Comparison of ENCODE assay signal across 8 cellular contexts in the genomic region with DNA sequence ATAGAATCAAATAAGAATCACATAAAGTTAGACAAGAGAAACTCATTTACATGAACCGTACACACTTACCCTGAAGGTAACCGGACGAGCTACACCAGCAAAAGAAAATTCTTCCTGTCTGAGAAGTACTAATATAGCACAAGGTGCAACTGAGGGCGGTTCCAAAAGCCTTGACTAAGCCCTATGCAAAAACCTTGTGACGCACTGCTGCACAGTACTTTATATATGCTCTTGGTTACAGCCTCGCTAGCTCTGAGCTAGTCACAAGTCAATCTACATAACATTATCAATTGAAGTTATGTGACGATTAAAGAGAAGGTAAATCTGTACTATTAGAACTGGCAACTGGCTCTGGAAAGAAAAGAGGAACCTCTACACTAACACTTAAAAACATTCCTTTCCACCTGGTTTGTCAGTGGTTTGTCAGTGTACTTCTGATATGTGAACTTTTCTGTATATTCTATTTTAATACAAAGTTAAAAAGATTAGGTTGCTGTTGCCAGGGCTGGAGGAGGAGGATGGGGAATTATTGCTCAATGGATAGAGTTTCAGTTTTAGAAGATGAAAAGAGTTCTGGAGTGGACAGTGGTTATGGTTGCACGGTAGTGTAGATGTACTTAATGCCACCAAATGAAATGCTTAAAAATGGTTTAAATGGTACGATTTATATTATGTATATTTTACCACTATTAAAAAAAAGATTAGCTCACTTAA. TPM values are rescaled to one million over a fixed set of nuclear protein-coding genes. Genes with fewer than 3 reads are reported as not detected.
A peak's percentile ranks its signal among the peaks of the same experiment; 100 is the strongest.
DNase-seq lines count a peak whose midpoint lies in the region; ATAC-seq and TF ChIP-seq lines count a peak whose summit lies in the region.

No MANE protein-coding gene starts in this region.

- H3K4me3 Mint-ChIP-seq in CD8-positive, alpha-beta T cell: peak overlapping the region; percentile 77
- H3K4me3 Mint-ChIP-seq in activated CD4-positive, alpha-beta T cell treated with anti-CD3 and anti-CD28 coated beads, Interleukin-2, amount 10 ng/mL, durations not matched to agents 24 days and 14 days: peak overlapping the region; percentile 72

- TF ChIP-seq CTCF in CD8-positive, alpha-beta T cell (IDR thresholded peaks at IDR 0.05): no peak

- no peak overlapping the region for H3K9ac ChIP-seq in rectal smooth muscle tissue (ENCODE audit: low read length)

- H3K27me3 Mint-ChIP-seq in CD8-positive, alpha-beta T cell (ENCODE audit: low read depth): no peaks in the 10 kb centered on the region
- H3K27me3 Mint-ChIP-seq in activated CD4-positive, alpha-beta T cell treated with anti-CD3 and anti-CD28 coated beads, Interleukin-2, amount 10 ng/mL, durations not matched to agents 24 days and 14 days: no peaks in the 10 kb centered on the region

- H3K4me1 ChIP-seq in CD8-positive, alpha-beta T cell (ENCODE audit: insufficient read depth, low read length): peaks cover 25% of the 10 kb centered on the region
- H3K4me1 ChIP-seq in rectal smooth muscle tissue (ENCODE audit: control insufficient read depth, insufficient read depth, low read length): peaks cover 30% of the 10 kb centered on the region

- no peaks in the 10 kb centered on the region for H3K36me3 ChIP-seq in CD8-positive, alpha-beta T cell (ENCODE audit: insufficient read depth, low read length)
- H3K36me3 ChIP-seq in rectal smooth muscle tissue (ENCODE audit: control insufficient read depth, insufficient read depth, low read length): no peaks in the 10 kb centered on the region

- ATAC-seq in CD8-positive, alpha-beta T cell: peak; percentile 99
- ATAC-seq in GM19468 (IDR thresholded peaks at IDR 0.05; ENCODE audit: extremely low read depth, unreplicated experiment) (peak; percentile 95), HG03575 (IDR thresholded peaks at IDR 0.05; ENCODE audit: extremely low read depth, insufficient number of reproducible peaks, low FRiP score, unreplicated experiment) (peak; percentile 83), esophagus mucosa (peak; percentile 97)

- no peaks in the 10 kb centered on the region for H3K36me3 Mint-ChIP-seq in CD8-positive, alpha-beta T cell
- H3K36me3 Mint-ChIP-seq in activated CD4-positive, alpha-beta T cell treated with anti-CD3 and anti-CD28 coated beads, Interleukin-2, amount 10 ng/mL, durations not matched to agents 24 days and 14 days (ENCODE audit: low read depth): peaks cover 3% of the 10 kb centered on the region

- DNase-seq in CD8-positive, alpha-beta T cell: peak; percentile 36 to 79 (median 63)
- peak; percentile 92 for DNase-seq in activated CD4-positive, alpha-beta T cell treated with anti-CD3 and anti-CD28 coated beads, Interleukin-2, amount 10 ng/mL, durations not matched to agents 24 days and 14 days
- no peak for DNase-seq in HuH-7.5 (ENCODE audit: low spot score)
- no peak for DNase-seq in cerebellar cortex (ENCODE audit: low spot score)

- H3K4me1 Mint-ChIP-seq in CD8-positive, alpha-beta T cell (ENCODE audit: low read depth): peaks cover 61% of the 10 kb centered on the region
- H3K4me1 Mint-ChIP-seq in activated CD4-positive, alpha-beta T cell treated with anti-CD3 and anti-CD28 coated beads, Interleukin-2, amount 10 ng/mL, durations not matched to agents 24 days and 14 days: peaks cover 42% of the 10 kb centered on the region

- peak overlapping the region; percentile 90 for H3K27ac Mint-ChIP-seq in CD8-positive, alpha-beta T cell
- H3K27ac Mint-ChIP-seq in activated CD4-positive, alpha-beta T cell treated with anti-CD3 and anti-CD28 coated beads, Interleukin-2, amount 10 ng/mL, durations not matched to agents 24 days and 14 days: peak overlapping the region; percentile 56

- H3K9me3 ChIP-seq in CD8-positive, alpha-beta T cell (ENCODE audit: low read length): no peaks in the 10 kb centered on the region

- H3K27me3 ChIP-seq in CD8-positive, alpha-beta T cell (ENCODE audit: insufficient read depth, low read length): no peaks in the 10 kb centered on the region
- no peaks in the 10 kb centered on the region for H3K27me3 ChIP-seq in rectal smooth muscle tissue (ENCODE audit: control insufficient read depth, insufficient read depth, low read length)

- POLR2A ChIA-PET in CD8-positive, alpha-beta T cell (lab: Charles Lee): interaction anchor here (0.6 to 3.0 kb wide), 5 partner anchors 8 to 176 kb away, joined by 3 to 25 read pairs (median 3); a partner anchor contains a TSS

- intact Hi-C loops in CD8-positive, alpha-beta T cell (cut with DNase I, micrococcal nuclease): loop anchor here (1.0 to 5.0 kb wide), 6 partner anchors 9 to 549 kb away; a partner anchor contains a TSS
- intact Hi-C loops in activated CD4-positive, alpha-beta T cell treated with anti-CD3 and anti-CD28 coated beads, Interleukin-2, amount 10 ng/mL, durations not matched to agents 24 days and 14 days (cut with micrococcal nuclease): loop anchor here (1.0 kb wide), 2 partner anchors 22 to 149 kb away; no protein-coding TSS in a partner anchor

- peak overlapping the region; percentile 3 for H3K4me3 ChIP-seq in CD8-positive, alpha-beta T cell (ENCODE audit: low read depth, low read length)
- peak overlapping the region; percentile 51 for H3K4me3 ChIP-seq in rectal smooth muscle tissue (ENCODE audit: low read length)

- H3K9me3 Mint-ChIP-seq in CD8-positive, alpha-beta T cell: no peaks in the 10 kb centered on the region
- no peaks in the 10 kb centered on the region for H3K9me3 Mint-ChIP-seq in activated CD4-positive, alpha-beta T cell treated with anti-CD3 and anti-CD28 coated beads, Interleukin-2, amount 10 ng/mL, durations not matched to agents 24 days and 14 days

- H3K27ac ChIP-seq in CD8-positive, alpha-beta T cell (ENCODE audit: low read depth, low read length): peak overlapping the region; percentile 54
- H3K27ac ChIP-seq in rectal smooth muscle tissue (ENCODE audit: low read depth, low read length): peak overlapping the region; percentile 44

- CTCF ChIA-PET in CD8-positive, alpha-beta T cell (lab: Charles Lee): interaction anchor here (0.8 to 1.8 kb wide), 3 partner anchors 9 to 67 kb away, joined by 4 to 6 read pairs (median 5); a partner anchor contains a TSS

RNA-seq across cellular contexts. Expression of a gene that starts 21.6 kb away (rescaled TPM):
- total RNA-seq in CD8-positive, alpha-beta T cell: 10 to 100 TPM; 36.1 to 39.6 TPM
- 34.6 and 35.8 TPM in 2 replicates for total RNA-seq in activated CD4-positive, alpha-beta T cell treated with anti-CD3 and anti-CD28 coated beads, Interleukin-2, amount 10 ng/mL, durations not matched to agents 24 days and 14 days
- total RNA-seq in esophagus mucosa: 13.7 TPM

Comparison
In these comparisons a context has a peak if more than half of its experiments do, and no peak if none do; other contexts are left out.
1. DNase-seq: peak in CD8-positive, alpha-beta T cell (7 of 7) and activated CD4-positive, alpha-beta T cell treated with anti-CD3 and anti-CD28 coated beads, Interleukin-2, amount 10 ng/mL, durations not matched to agents 24 days and 14 days (single experiment); none in HuH-7.5 (single experiment) and cerebellar cortex (single experiment).
2. Peak in every context shown above with its lines, with median percentiles within 50 percentile points of each other: ATAC-seq.